25 cellular contexts compared by ENCODE assay signal in genomic region chr18:36848609-36849008, GRCh38.
"Had no signal": no experiment of that assay in that cellular context is flagged by ENCODE, and none has a peak within 500 bp of the region (broad histone marks: within the 10 kb centered on the region; RNA-seq: fewer than 3 reads in every experiment).

No MANE protein-coding gene starts in this region.

- H3K27me3 Mint-ChIP-seq: IgD-negative memory B cell had no signal

- H3K9me3 ChIP-seq: SJCRH30 had no signal

- FAIRE-seq: HTR-8/SVneo had no signal

- H3K27me3 ChIP-seq: SJCRH30 had no signal

- DNase-seq: KBM-7, MV-4-11, NCI-H1048, NCI-H1105 treated with DMSO at 0.1 percent for 48 hours, NCI-H1417 treated with DMSO at 0.1 percent for 48 hours, NCI-H146, NCI-H1694 treated with DMSO at 0.1 percent for 48 hours, NCI-H1930, NCI-H2081, NCI-H2107, NCI-H226, NCI-H446, NCI-H510A, NCI-H524 treated with DMSO at 0.1 percent for 48 hours, NCI-H69, NCI-H774, PC-3, SHP77 treated with DMSO at 0.1 percent for 48 hours, SJCRH30 had no signal

- H3K4me1 ChIP-seq: SJCRH30 had no signal

- ATAC-seq: Panc1, PC-3, Right ventricle myocardium inferior, SK-N-SH treated with all-trans-retinoic acid at 6 μM for 48 hours had no signal

- H3K4me3 Mint-ChIP-seq: IgD-negative memory B cell had no signal

- H3K27ac ChIP-seq: HL-60, SJCRH30 had no signal

- H3K27ac Mint-ChIP-seq: IgD-negative memory B cell had no signal

- H3K4me1 Mint-ChIP-seq: IgD-negative memory B cell had no signal

- H3K4me3 ChIP-seq: SJCRH30 had no signal

- H3K36me3 ChIP-seq: SJCRH30 had no signal
